ENCODE assay signal across 23 cellular contexts in the genomic region with DNA sequence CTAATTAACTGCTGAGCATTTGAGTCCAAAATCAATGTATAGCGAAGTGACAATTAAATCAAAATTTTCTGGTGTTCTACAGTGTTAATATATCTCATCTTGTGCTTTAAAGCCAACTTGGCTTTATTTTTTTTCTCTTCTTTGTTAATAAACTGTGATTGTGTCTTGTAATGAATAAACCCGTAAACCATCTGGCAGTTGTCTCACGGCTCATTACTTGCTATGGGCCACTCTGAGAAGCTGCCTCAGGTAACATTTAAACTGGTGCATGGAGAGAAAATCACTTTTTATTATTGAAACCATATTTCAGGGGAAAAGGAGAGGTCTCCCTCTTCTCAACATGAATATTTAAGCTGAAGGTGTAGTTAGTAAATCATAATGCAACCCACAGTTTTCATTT.
"Had no signal": no experiment of that assay in that cellular context is flagged by ENCODE, and none has a peak within 500 bp of the region (broad histone marks: within the 10 kb centered on the region; RNA-seq: fewer than 3 reads in every experiment).

No MANE protein-coding gene starts in this region.

- H3K9me3 ChIP-seq: prostate gland, right atrium auricular region, testis, tibial artery had no signal

- H3K27me3 Mint-ChIP-seq: effector memory CD8-positive, alpha-beta T cell; naive thymus-derived CD4-positive, alpha-beta T cell had no signal

- H3K36me3 ChIP-seq: prostate gland, right atrium auricular region, tibial artery had no signal

- H3K4me3 ChIP-seq: coronary artery, prostate gland, right atrium auricular region, smooth muscle cell, testis, tibial artery had no signal

- ATAC-seq: effector memory CD8-positive, alpha-beta T cell; left lobe of liver; naive thymus-derived CD4-positive, alpha-beta T cell; sciatic nerve; stimulated activated effector memory CD8-positive, alpha-beta T cell treated with anti-CD3 and anti-CD28 coated beads, Interleukin-12 subunit alpha, Interleukin-12 subunit beta, amount 100 ng/mL, for 72 hours; stimulated activated naive CD8-positive, alpha-beta T cell treated with anti-CD3 and anti-CD28 coated beads, Interleukin-15, Interleukin-2, amounts not matched to agents 100 U/mL and 50 U/mL, for 24 hours had no signal

- H3K27me3 ChIP-seq: right atrium auricular region, testis, tibial artery had no signal

- H3K4me2 ChIP-seq: smooth muscle cell had no signal

- DNase-seq: dermis blood vessel endothelial cell; effector memory CD8-positive, alpha-beta T cell; hypothalamus; immature natural killer cell; mesenchymal stem cell; midbrain; naive thymus-derived CD4-positive, alpha-beta T cell; nephron progenitor cell; nucleus accumbens; stimulated activated CD4-positive, alpha-beta T cell treated with anti-CD3 and anti-CD28 coated beads, Interleukin-12 subunit alpha, Interleukin-12 subunit beta, amount 100 ng/mL, for 4 hours; stimulated activated CD4-positive, alpha-beta T cell treated with anti-CD3 and anti-CD28 coated beads, Interleukin-1b, Interleukin-23, amount 100 ng/mL, for 48 hours; stimulated activated CD4-positive, alpha-beta T cell treated with anti-CD3 and anti-CD28 coated beads, Interleukin-4, amount 100 ng/mL, for 1 hour; stimulated activated naive CD8-positive, alpha-beta T cell treated with anti-CD3 and anti-CD28 coated beads, Interleukin-15, Interleukin-2, amounts not matched to agents 100 U/mL and 50 U/mL, for 24 hours; testis; tibial artery had no signal

- H3K27ac ChIP-seq: coronary artery, prostate gland, right atrium auricular region, testis, tibial artery had no signal

- H3K36me3 Mint-ChIP-seq: immature natural killer cell; naive thymus-derived CD4-positive, alpha-beta T cell; stimulated activated effector memory CD8-positive, alpha-beta T cell treated with anti-CD3 and anti-CD28 coated beads, Interleukin-12 subunit alpha, Interleukin-12 subunit beta, amount 100 ng/mL, for 72 hours; type B pancreatic cell had no signal

- H3K4me1 ChIP-seq: prostate gland, right atrium auricular region, testis, tibial artery had no signal

- H3K4me1 Mint-ChIP-seq: immature natural killer cell; naive thymus-derived CD4-positive, alpha-beta T cell; nephron progenitor cell; stimulated activated effector memory CD8-positive, alpha-beta T cell treated with anti-CD3 and anti-CD28 coated beads, Interleukin-12 subunit alpha, Interleukin-12 subunit beta, amount 100 ng/mL, for 72 hours had no signal

- H3K4me3 Mint-ChIP-seq: effector memory CD8-positive, alpha-beta T cell; immature natural killer cell; naive thymus-derived CD4-positive, alpha-beta T cell; nephron progenitor cell; stimulated activated effector memory CD8-positive, alpha-beta T cell treated with anti-CD3 and anti-CD28 coated beads, Interleukin-12 subunit alpha, Interleukin-12 subunit beta, amount 100 ng/mL, for 72 hours; type B pancreatic cell had no signal

- H3K9me3 Mint-ChIP-seq: nephron progenitor cell, type B pancreatic cell had no signal

- H3K27ac Mint-ChIP-seq: effector memory CD8-positive, alpha-beta T cell; immature natural killer cell; naive thymus-derived CD4-positive, alpha-beta T cell; nephron progenitor cell; stimulated activated effector memory CD8-positive, alpha-beta T cell treated with anti-CD3 and anti-CD28 coated beads, Interleukin-12 subunit alpha, Interleukin-12 subunit beta, amount 100 ng/mL, for 72 hours; type B pancreatic cell had no signal
